In the genomic region with DNA sequence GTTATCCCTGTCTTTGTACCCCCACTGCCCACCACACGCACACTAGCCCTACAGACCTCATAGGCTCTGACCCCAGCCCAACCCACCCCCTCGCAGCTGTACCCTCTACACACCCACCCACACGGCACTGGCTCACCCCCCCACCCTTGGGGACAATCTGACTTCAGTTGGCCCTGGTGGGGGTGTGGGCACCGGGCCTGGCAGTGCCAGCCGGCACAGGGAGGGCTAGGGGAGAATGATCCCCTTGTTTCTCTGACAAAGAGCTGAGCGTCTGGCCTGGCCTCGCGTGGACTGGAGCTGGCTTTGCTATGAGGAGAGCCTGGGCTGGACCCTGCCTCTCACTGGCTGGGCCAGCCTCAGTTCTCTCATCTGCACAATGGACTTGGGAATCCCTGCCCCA, we compare ENCODE assay signal across 23 cellular contexts. TPM values are rescaled to one million over a fixed set of nuclear protein-coding genes. Genes with fewer than 3 reads are reported as not detected.
DNase-seq lines count a peak whose midpoint lies in the region; ATAC-seq and TF ChIP-seq lines count a peak whose summit lies in the region.
"Had no signal": no experiment of that assay in that cellular context is flagged by ENCODE, and none has a peak within 500 bp of the region (broad histone marks: within the 10 kb centered on the region; RNA-seq: fewer than 3 reads in every experiment).

No MANE protein-coding gene starts in this region.

- ATAC-seq in stimulated activated memory B cell treated with anti-CD40 and anti-IgM and Interleukin-4, amounts not matched to agents 10 μg/mL and 1 μg/mL and 100 μg/mL, for 72 hours = peak; percentile 36

- no peak overlapping the region for H3K23ac ChIP-seq in mesenchymal stem cell (ENCODE audit: low read length in 2 of 2)

- H3K9ac ChIP-seq in mesenchymal stem cell (ENCODE audit: low read length) (no peak overlapping the region), smooth muscle cell (ENCODE audit: low read depth) (no peak overlapping the region)

- peaks cover 8% of the 10 kb centered on the region for H3F3A ChIP-seq in smooth muscle cell (ENCODE audit: low read depth)

- no peaks in the 10 kb centered on the region for H4K20me1 ChIP-seq in smooth muscle cell (ENCODE audit: low read depth)

- H3K79me2 ChIP-seq in smooth muscle cell (ENCODE audit: low read depth) = no peaks in the 10 kb centered on the region

- H3K9me3 Mint-ChIP-seq in IgD-negative memory B cell = no peaks in the 10 kb centered on the region
- no peaks in the 10 kb centered on the region for H3K9me3 Mint-ChIP-seq in stimulated activated memory B cell treated with anti-CD40 and anti-IgM and Interleukin-4, amounts not matched to agents 10 μg/mL and 1 μg/mL and 100 μg/mL, for 72 hours
- H3K9me3 Mint-ChIP-seq: CD4-positive, alpha-beta T cell; mesothelial cell of epicardium; nephron progenitor cell; T-helper 1 cell treated with Interleukin-12 subunit alpha and Interleukin-12 subunit beta and Interleukin-4 antibody, amounts not matched to agents 30 μg/mL and 1 μg/mL, for 36 hours had no signal

- no peak for TF ChIP-seq CTCF in smooth muscle cell (IDR thresholded peaks at IDR 0.05; ENCODE audit: borderline replicate concordance, insufficient read depth, poor library complexity, severe bottlenecking)

- H3K27me3 ChIP-seq in mesenchymal stem cell (ENCODE audit: control insufficient read depth in 1 of 2, insufficient read depth in 1 of 2, low read length in 2 of 2) = no peaks in the 10 kb centered on the region
- no peaks in the 10 kb centered on the region for H3K27me3 ChIP-seq in smooth muscle cell (ENCODE audit: low read depth)
- H3K27me3 ChIP-seq: cardiac muscle cell had no signal

- H3K9me3 ChIP-seq in mesenchymal stem cell (ENCODE audit: control insufficient read depth, low read length) = no peaks in the 10 kb centered on the region
- no peaks in the 10 kb centered on the region for H3K9me3 ChIP-seq in smooth muscle cell (replicated peaks; ENCODE audit: low read depth)
- H3K9me3 ChIP-seq: thoracic aorta had no signal

- H3K27ac ChIP-seq in cingulate gyrus (ENCODE audit: low read depth, low read length) = peak overlapping the region; percentile 100
- no peak overlapping the region for H3K27ac ChIP-seq in mesenchymal stem cell (ENCODE audit: low read length, poor library complexity, severe bottlenecking)
- no peak overlapping the region for H3K27ac ChIP-seq in smooth muscle cell (ENCODE audit: low read depth)
- H3K27ac ChIP-seq: cardiac muscle cell, HL-60, skin epidermis, thoracic aorta had no signal

- H2AFZ ChIP-seq in mesenchymal stem cell (ENCODE audit: low read depth, low read length) (no peak overlapping the region), smooth muscle cell (ENCODE audit: low read depth) (no peak overlapping the region)

- no peak overlapping the region for H2BK12ac ChIP-seq in mesenchymal stem cell (ENCODE audit: low read length in 2 of 2)

- H4K8ac ChIP-seq in mesenchymal stem cell (ENCODE audit: low read length) = no peak overlapping the region

- H3K4me2 ChIP-seq in mesenchymal stem cell (ENCODE audit: low read length, poor library complexity, severe bottlenecking) (no peak overlapping the region), smooth muscle cell (no peak overlapping the region)

- H3K14ac ChIP-seq in mesenchymal stem cell (ENCODE audit: low read length in 2 of 2) = peak overlapping the region in 1 of 2 experiments; percentile 35

- H3K4me1 ChIP-seq in mesenchymal stem cell (ENCODE audit: control insufficient read depth, insufficient read depth, low read depth, low read length) (peaks cover 44% of the 10 kb centered on the region), smooth muscle cell (ENCODE audit: low read depth) (peaks cover 9% of the 10 kb centered on the region)

- H4K91ac ChIP-seq in mesenchymal stem cell (ENCODE audit: low read length) = no peak overlapping the region

- H2AK5ac ChIP-seq in mesenchymal stem cell (ENCODE audit: low read length, severe bottlenecking) = peak overlapping the region; percentile 21

- H2BK120ac ChIP-seq in mesenchymal stem cell (ENCODE audit: low read depth, low read length) = no peak overlapping the region

- no peak overlapping the region for H2BK15ac ChIP-seq in mesenchymal stem cell (ENCODE audit: low read depth, poor library complexity, severe bottlenecking)

- H3K4me3 ChIP-seq in mesenchymal stem cell (ENCODE audit: insufficient read depth in 1 of 2, low read depth in 1 of 2, low read length in 2 of 2) (no peak overlapping the region), smooth muscle cell (no peak overlapping the region)
- H3K4me3 ChIP-seq: cardiac muscle cell, skin epidermis, thoracic aorta had no signal

- H3K27me3 Mint-ChIP-seq in IgD-negative memory B cell = no peaks in the 10 kb centered on the region
- H3K27me3 Mint-ChIP-seq in stimulated activated memory B cell treated with anti-CD40 and anti-IgM and Interleukin-4, amounts not matched to agents 10 μg/mL and 1 μg/mL and 100 μg/mL, for 72 hours = no peaks in the 10 kb centered on the region
- H3K27me3 Mint-ChIP-seq: CD4-positive, alpha-beta T cell had no signal

- peak overlapping the region in 2 of 3 donors; percentile 31 to 64 for H3K27ac Mint-ChIP-seq in IgD-negative memory B cell
- peak overlapping the region; percentile 93 for H3K27ac Mint-ChIP-seq in stimulated activated memory B cell treated with anti-CD40 and anti-IgM and Interleukin-4, amounts not matched to agents 10 μg/mL and 1 μg/mL and 100 μg/mL, for 72 hours
- H3K27ac Mint-ChIP-seq: CD4-positive, alpha-beta T cell; mesothelial cell of epicardium; nephron progenitor cell; progenitor cell of endocrine pancreas; T-helper 1 cell treated with Interleukin-12 subunit alpha and Interleukin-12 subunit beta and Interleukin-4 antibody, amounts not matched to agents 30 μg/mL and 1 μg/mL, for 36 hours had no signal

- 95% methylated on average over 8 of the region's 8 CpGs for WGBS in mesenchymal stem cell
- 94% methylated on average over 5 of the region's 8 CpGs for WGBS in smooth muscle cell (ENCODE audit: low lambda C conversion rate)

- in situ Hi-C loops in KBM-7 (cut with MboI; ENCODE audit: low pct_unique_long_range_greater_than_20kb, low sequenced_read_pairs) = no loop called here

- H3K18ac ChIP-seq in mesenchymal stem cell (ENCODE audit: low read depth in 1 of 2, low read length in 2 of 2) = no peak overlapping the region

- H3K36me3 ChIP-seq in mesenchymal stem cell (ENCODE audit: control insufficient read depth in 1 of 2, insufficient read depth in 2 of 2, low read depth in 1 of 2, low read length in 2 of 2) (peaks cover 4 to 28% of the 10 kb centered on the region in 2 experiments), smooth muscle cell (ENCODE audit: low read depth) (no peaks in the 10 kb centered on the region)
- H3K36me3 ChIP-seq: cardiac muscle cell had no signal

- H2BK5ac ChIP-seq in mesenchymal stem cell (ENCODE audit: low read depth, low read length, poor library complexity, severe bottlenecking) = no peak overlapping the region

- H3K36me3 Mint-ChIP-seq in IgD-negative memory B cell = peaks cover 1% of the 10 kb centered on the region
- H3K36me3 Mint-ChIP-seq in stimulated activated memory B cell treated with anti-CD40 and anti-IgM and Interleukin-4, amounts not matched to agents 10 μg/mL and 1 μg/mL and 100 μg/mL, for 72 hours = peaks cover 47% of the 10 kb centered on the region
- H3K36me3 Mint-ChIP-seq: mesothelial cell of epicardium had no signal

- peaks cover 17 to 27% (median 25%) of the 10 kb centered on the region in 3 donors for H3K4me1 Mint-ChIP-seq in IgD-negative memory B cell
- H3K4me1 Mint-ChIP-seq in stimulated activated memory B cell treated with anti-CD40 and anti-IgM and Interleukin-4, amounts not matched to agents 10 μg/mL and 1 μg/mL and 100 μg/mL, for 72 hours = peaks cover 64% of the 10 kb centered on the region

- peaks cover 40% of the 10 kb centered on the region for H3K79me1 ChIP-seq in mesenchymal stem cell (replicated peaks; ENCODE audit: low read length, poor library complexity, severe bottlenecking)

- H3K4ac ChIP-seq in mesenchymal stem cell (ENCODE audit: low read depth in 1 of 2, low read length in 2 of 2) = no peak overlapping the region

- peak overlapping the region in 1 of 4 donors; percentile 52 for H3K4me3 Mint-ChIP-seq in IgD-negative memory B cell
- H3K4me3 Mint-ChIP-seq in stimulated activated memory B cell treated with anti-CD40 and anti-IgM and Interleukin-4, amounts not matched to agents 10 μg/mL and 1 μg/mL and 100 μg/mL, for 72 hours = no peak overlapping the region
- H3K4me3 Mint-ChIP-seq: CD4-positive, alpha-beta T cell; mesothelial cell of epicardium; nephron progenitor cell; T-helper 1 cell treated with Interleukin-12 subunit alpha and Interleukin-12 subunit beta and Interleukin-4 antibody, amounts not matched to agents 30 μg/mL and 1 μg/mL, for 36 hours had no signal

- DNase-seq in mesenchymal stem cell = no peak
- no peak for DNase-seq in smooth muscle cell (lab: John Stamatoyannopoulos, UW; ENCODE audit: unreplicated experiment)
- DNase-seq in GDM1 (lab: John Stamatoyannopoulos, UW) = no peak
- no peak for DNase-seq in KBM-7
- DNase-seq: activated CD4-positive, alpha-beta T cell treated with anti-CD3 and anti-CD28 coated beads for 4 hours; activated naive CD4-positive, alpha-beta T cell treated with anti-CD3 and anti-CD28 coated beads, Interleukin-2, amount 50 U/mL, for 16 hours; CD4-positive, alpha-beta T cell; DMS 273 treated with DMSO at 0.1 percent for 48 hours; left colon; NCI-H1092; NCI-H1930; nephron progenitor cell; stimulated activated CD4-positive, alpha-beta T cell treated with anti-CD3 and anti-CD28 coated beads, Interleukin-2, amount 100 ng/mL, for 24 hours had no signal

RNA-seq across cellular contexts. Expression of gene TFEB, which starts 41.5 kb away (rescaled TPM):
- 196 TPM for polyA plus RNA-seq in IgD-negative memory B cell
- 7.4 TPM for polyA plus RNA-seq in mesenchymal stem cell (2013, experiment 1 of 2)
- polyA plus RNA-seq in mesenchymal stem cell (2013, experiment 2 of 2) = 7.9 TPM
- total RNA-seq in smooth muscle cell = 3.3 and 15.7 TPM in 2 replicates
- polyA plus RNA-seq in smooth muscle cell = 15.3 and 18.2 TPM in 2 replicates

RNA-seq across cellular contexts. Expression of gene PGC, which starts 53.3 kb away (rescaled TPM):
- polyA plus RNA-seq in IgD-negative memory B cell (not detected), smooth muscle cell (not detected in 2 replicates)
- not detected for polyA plus RNA-seq in mesenchymal stem cell (2013, experiment 1 of 2)
- polyA plus RNA-seq in mesenchymal stem cell (2013, experiment 2 of 2) = not detected
- not detected in 2 replicates for total RNA-seq in smooth muscle cell
- total RNA-seq: cardiac muscle cell; CD4-positive, alpha-beta T cell; left colon; mesothelial cell of epicardium; progenitor cell of endocrine pancreas had no signal

RNA-seq across cellular contexts. Expression of gene MDFI, which starts 55.6 kb away (rescaled TPM):
- polyA plus RNA-seq in IgD-negative memory B cell (not detected), smooth muscle cell (92.9 and 102 TPM in 2 replicates)
- 48.8 TPM for polyA plus RNA-seq in mesenchymal stem cell (2013, experiment 1 of 2)
- 49.1 TPM for polyA plus RNA-seq in mesenchymal stem cell (2013, experiment 2 of 2)
- total RNA-seq in smooth muscle cell = 168 and 172 TPM in 2 replicates
- total RNA-seq: CD4-positive, alpha-beta T cell had no signal

Comparison
In these comparisons a context has a peak if more than half of its experiments do, and no peak if none do; other contexts are left out.
1. RNA of gene TFEB, which starts 41.5 kb away (polyA plus RNA-seq): 196 TPM in IgD-negative memory B cell (single experiment); 15.3 to 18.2 TPM in smooth muscle cell; every median in the first group is over 10 times any median in the second.
2. RNA of gene MDFI, which starts 55.6 kb away (polyA plus RNA-seq): 92.9 to 102 TPM in smooth muscle cell; not detected in IgD-negative memory B cell (single experiment); every median in the first group is over 10 times any median in the second.